ENCODE assay signal across 8 cellular contexts in the genomic region with DNA sequence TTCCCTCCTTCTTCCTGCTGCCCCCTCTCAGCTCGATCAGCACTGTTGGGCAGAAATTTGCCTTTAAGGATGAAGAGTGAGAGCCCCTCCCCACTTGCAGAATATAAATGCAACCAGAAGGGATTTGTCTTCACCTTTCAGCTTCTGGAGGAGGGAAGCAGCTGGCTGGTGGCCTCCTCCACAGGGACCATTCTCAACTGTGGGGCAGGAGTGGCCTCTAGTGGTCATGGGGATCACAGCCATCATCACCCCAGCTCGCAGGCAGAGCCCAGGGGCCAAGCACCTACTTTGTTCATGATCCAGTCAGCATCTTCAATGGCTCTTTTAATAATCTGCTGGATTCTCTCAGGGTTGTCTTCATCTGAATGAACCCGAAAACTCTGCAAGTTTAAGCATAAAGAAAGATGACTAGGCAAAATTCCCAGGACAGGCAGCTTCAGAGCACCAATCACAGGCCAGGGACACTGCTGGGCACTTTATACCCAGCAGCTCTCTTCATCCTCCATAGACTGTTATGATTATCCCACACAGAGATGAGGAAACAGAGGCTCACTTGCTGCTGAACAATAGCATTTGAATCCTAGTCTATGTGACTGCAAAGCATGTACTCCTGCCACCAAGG. TPM values are rescaled to one million over a fixed set of nuclear protein-coding genes. Genes with fewer than 3 reads are reported as not detected.
DNase-seq lines count a peak whose midpoint lies in the region; ATAC-seq and TF ChIP-seq lines count a peak whose summit lies in the region.

No MANE protein-coding gene starts in this region.

- peaks cover 19% of the 10 kb centered on the region for H3K4me1 Mint-ChIP-seq in activated CD8-positive, alpha-beta T cell treated with anti-CD3 and anti-CD28 coated beads for 36 hours (ENCODE audit: low read depth)
- no peaks in the 10 kb centered on the region for H3K4me1 Mint-ChIP-seq in memory B cell

- POLR2A ChIA-PET in activated CD8-positive, alpha-beta T cell treated with anti-CD3 and anti-CD28 coated beads for 36 hours (lab: Charles Lee) = interaction anchor here (0.6 to 2.4 kb wide), 4 partner anchors 14 to 546 kb away, joined by 3 to 12 read pairs (median 3); a partner anchor contains a TSS

- intact Hi-C loops in activated CD8-positive, alpha-beta T cell treated with anti-CD3 and anti-CD28 coated beads for 36 hours (cut with micrococcal nuclease) = loop anchor here (2.0 to 5.0 kb wide), 3 partner anchors 73 to 218 kb away; no protein-coding TSS in a partner anchor

- DNase-seq in EH (ENCODE audit: low read depth) = peak; percentile 71
- peak; percentile 44 for DNase-seq in NCI-H748 treated with DMSO at 0.1 percent for 48 hours (lab: John Stamatoyannopoulos, UW)
- DNase-seq in activated CD8-positive, alpha-beta T cell treated with anti-CD3 and anti-CD28 coated beads for 36 hours = peak; percentile 83
- DNase-seq in effector CD8-positive, alpha-beta T cell (lab: John Stamatoyannopoulos, UW) = peak; percentile 33
- peak; percentile 60 to 61 for DNase-seq in memory B cell (ENCODE audit: low spot score in 2 of 2)
- DNase-seq in stimulated activated CD8-positive, alpha-beta memory T cell treated with anti-CD3 and anti-CD28 coated beads, Interleukin-2, amount 100 ng/mL, for 48 hours (ENCODE audit: low read depth in 2 of 2) = peak; percentile 39 to 61

- peak; percentile 86 for TF ChIP-seq CTCF in activated CD8-positive, alpha-beta T cell treated with anti-CD3 and anti-CD28 coated beads for 36 hours (IDR thresholded peaks at IDR 0.05)

- ATAC-seq in HG02885 (IDR thresholded peaks at IDR 0.05; ENCODE audit: poor library complexity, unreplicated experiment) = peak; percentile 74
- ATAC-seq in activated CD8-positive, alpha-beta T cell treated with anti-CD3 and anti-CD28 coated beads for 36 hours = peak; percentile 87
- ATAC-seq in memory B cell (ENCODE audit: low read depth) = peak; percentile 86
- ATAC-seq in GM18870 (IDR thresholded peaks at IDR 0.05; ENCODE audit: unreplicated experiment) = no peak

- CTCF ChIA-PET in activated CD8-positive, alpha-beta T cell treated with anti-CD3 and anti-CD28 coated beads for 36 hours (lab: Charles Lee) = interaction anchor here (0.7 to 14.4 kb wide), 43 partner anchors 9 to 277 kb away, joined by 3 to 601 read pairs (median 5); a partner anchor contains a TSS

- H3K27ac Mint-ChIP-seq in activated CD8-positive, alpha-beta T cell treated with anti-CD3 and anti-CD28 coated beads for 36 hours = peak overlapping the region; percentile 55
- no peak overlapping the region for H3K27ac Mint-ChIP-seq in memory B cell

- no peak overlapping the region for H3K4me3 Mint-ChIP-seq in activated CD8-positive, alpha-beta T cell treated with anti-CD3 and anti-CD28 coated beads for 36 hours
- H3K4me3 Mint-ChIP-seq in memory B cell = no peak overlapping the region

- no peaks in the 10 kb centered on the region for H3K9me3 Mint-ChIP-seq in activated CD8-positive, alpha-beta T cell treated with anti-CD3 and anti-CD28 coated beads for 36 hours
- no peaks in the 10 kb centered on the region for H3K9me3 Mint-ChIP-seq in memory B cell

- H3K36me3 Mint-ChIP-seq in activated CD8-positive, alpha-beta T cell treated with anti-CD3 and anti-CD28 coated beads for 36 hours (ENCODE audit: low read depth) = no peaks in the 10 kb centered on the region
- peaks cover 3% of the 10 kb centered on the region for H3K36me3 Mint-ChIP-seq in memory B cell

- no peaks in the 10 kb centered on the region for H3K27me3 Mint-ChIP-seq in activated CD8-positive, alpha-beta T cell treated with anti-CD3 and anti-CD28 coated beads for 36 hours
- peaks cover 1% of the 10 kb centered on the region for H3K27me3 Mint-ChIP-seq in memory B cell

RNA-seq across cellular contexts. Expression of a gene that starts 13.1 kb away (rescaled TPM):
- total RNA-seq in activated CD8-positive, alpha-beta T cell treated with anti-CD3 and anti-CD28 coated beads for 36 hours = 1 to 10 TPM; 3.1 to 3.5 TPM

Comparison
In these comparisons a context has a peak if more than half of its experiments do, and no peak if none do; other contexts are left out.
1. DNase-seq: peak in every context shown above with its lines; median percentile 83 in activated CD8-positive, alpha-beta T cell treated with anti-CD3 and anti-CD28 coated beads for 36 hours; 71 in EH; 60 in memory B cell; 50 in stimulated activated CD8-positive, alpha-beta memory T cell treated with anti-CD3 and anti-CD28 coated beads, Interleukin-2, amount 100 ng/mL, for 48 hours; 44 in NCI-H748 treated with DMSO at 0.1 percent for 48 hours; 33 in effector CD8-positive, alpha-beta T cell.